8 cellular contexts compared by ENCODE assay signal in the genomic region with DNA sequence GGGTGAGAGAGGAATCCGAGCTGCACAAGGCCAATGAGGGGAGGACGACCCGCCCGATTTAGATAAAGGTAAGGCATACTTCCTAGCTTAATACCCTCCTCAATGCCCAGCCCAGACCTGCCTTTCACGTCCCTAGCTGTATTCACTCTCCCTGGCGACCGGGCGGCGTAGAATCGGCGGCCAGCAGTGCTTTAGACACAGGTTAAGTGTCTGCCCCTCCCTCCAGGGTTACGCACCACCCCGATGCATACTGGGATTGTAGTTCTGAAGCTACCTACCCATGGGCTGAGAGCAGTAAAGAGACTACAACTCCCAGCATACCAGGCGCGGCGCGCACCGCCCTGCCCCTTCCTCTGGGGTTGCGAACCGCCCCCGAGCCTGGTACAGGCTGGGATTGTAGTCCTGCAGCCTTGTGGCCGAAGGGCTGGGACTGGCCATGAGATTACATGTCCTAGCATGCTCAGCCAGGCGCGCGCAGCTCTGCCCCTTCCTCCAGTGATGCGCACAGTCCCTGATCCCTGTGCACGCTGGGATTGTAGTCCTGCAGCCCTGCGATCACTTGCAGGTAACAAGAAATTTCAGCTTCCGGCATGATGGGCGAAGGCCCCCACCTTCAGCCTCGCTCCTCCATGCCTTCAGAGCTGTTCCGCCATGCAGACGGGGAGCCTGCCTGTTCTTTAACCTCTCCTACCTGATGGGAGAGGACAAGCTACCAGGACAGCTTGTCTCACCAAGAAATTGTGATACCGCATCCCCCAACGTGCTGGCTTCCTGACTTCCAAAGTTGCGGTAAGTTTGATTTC. TPM values are rescaled to one million over a fixed set of nuclear protein-coding genes. Genes with fewer than 3 reads are reported as not detected.
DNase-seq lines count a peak whose midpoint lies in the region; ATAC-seq, FAIRE-seq and TF ChIP-seq lines count a peak whose summit lies in the region.

No MANE protein-coding gene starts in this region.

- peaks cover 0 to 2% of the 10 kb centered on the region in 2 donors for H3K36me3 ChIP-seq in small intestine (ENCODE audit: control insufficient read depth in 2 of 2, insufficient read depth in 2 of 2, low read length in 2 of 2)

- no peaks in the 10 kb centered on the region for H3K9me3 ChIP-seq in small intestine (ENCODE audit: control insufficient read depth, low read depth)

- peaks cover 5 to 6% of the 10 kb centered on the region in 2 donors for H3K4me1 ChIP-seq in small intestine (ENCODE audit: control insufficient read depth in 2 of 2, insufficient read depth in 1 of 2, low read depth in 1 of 2, low read length in 1 of 2)

- FAIRE-seq in small intestine (lab: Jason Lieb, UNC): peak; percentile 5

- H3K27me3 ChIP-seq in small intestine (ENCODE audit: control insufficient read depth in 2 of 2, insufficient read depth in 2 of 2, low read length in 2 of 2): no peaks in the 10 kb centered on the region

- peak overlapping the region; percentile 49 to 85 for H3K27ac ChIP-seq in small intestine (ENCODE audit: low read depth in 1 of 2, low read length in 1 of 2)

- DNase-seq in AG08395 (ENCODE audit: low spot score): peak; percentile 96
- DNase-seq in NCI-H2227 (lab: John Stamatoyannopoulos, UW; ENCODE audit: unreplicated experiment): peak; percentile 96
- DNase-seq in cardiac fibroblast (ENCODE audit: low read depth in 2 of 2): peak; percentile 98 to 99
- peak; percentile 96 for DNase-seq in iPS-NIHi7 (ENCODE audit: extremely low spot score)
- peak; percentile 98 for DNase-seq in small intestine

- 0 to 1% (median 1%) methylated on average over 36 of the region's 36 CpGs for WGBS in small intestine, 3 donors

- ATAC-seq in GM18909 (IDR thresholded peaks at IDR 0.05; ENCODE audit: poor library complexity, unreplicated experiment) (peak; percentile 97), HG03159 (IDR thresholded peaks at IDR 0.05; ENCODE audit: unreplicated experiment) (peak; percentile 98)

- TF ChIP-seq CTCF in WI38 (IDR thresholded peaks at IDR 0.05; ENCODE audit: low read depth, low read length) (no peak), cardiac fibroblast (IDR thresholded peaks at IDR 0.05; ENCODE audit: low read depth, low read length) (no peak)

- H3K4me3 ChIP-seq in WI38 (ENCODE audit: low read depth, low read length) (peak overlapping the region; percentile 92), cardiac fibroblast (replicated peaks in 1 of 2; ENCODE audit: low read depth in 2 of 2, low read length in 2 of 2) (peak overlapping the region; percentile 73 to 81), small intestine (ENCODE audit: low read depth in 1 of 2, low read length in 2 of 2) (peak overlapping the region; percentile 46 to 50)

RNA-seq across cellular contexts. Expression of a gene that starts 43.5 kb away (rescaled TPM):
- polyA plus RNA-seq in small intestine: 1 to 10 TPM; 1.1 to 2.6 (median 1.4) TPM

RNA-seq across cellular contexts. Expression of a gene that starts 45.1 kb away (rescaled TPM):
- polyA plus RNA-seq in small intestine: 1 to 10 TPM; 2.5 to 6.0 (median 3.5) TPM

Comparison
In these comparisons a context has a peak if more than half of its experiments do, and no peak if none do; other contexts are left out.
1. Peak in every context shown above with its lines: DNase-seq, ATAC-seq, H3K4me3 ChIP-seq and H3K27ac ChIP-seq.